Comparison of ENCODE assay signal across 8 cellular contexts in the genomic region with DNA sequence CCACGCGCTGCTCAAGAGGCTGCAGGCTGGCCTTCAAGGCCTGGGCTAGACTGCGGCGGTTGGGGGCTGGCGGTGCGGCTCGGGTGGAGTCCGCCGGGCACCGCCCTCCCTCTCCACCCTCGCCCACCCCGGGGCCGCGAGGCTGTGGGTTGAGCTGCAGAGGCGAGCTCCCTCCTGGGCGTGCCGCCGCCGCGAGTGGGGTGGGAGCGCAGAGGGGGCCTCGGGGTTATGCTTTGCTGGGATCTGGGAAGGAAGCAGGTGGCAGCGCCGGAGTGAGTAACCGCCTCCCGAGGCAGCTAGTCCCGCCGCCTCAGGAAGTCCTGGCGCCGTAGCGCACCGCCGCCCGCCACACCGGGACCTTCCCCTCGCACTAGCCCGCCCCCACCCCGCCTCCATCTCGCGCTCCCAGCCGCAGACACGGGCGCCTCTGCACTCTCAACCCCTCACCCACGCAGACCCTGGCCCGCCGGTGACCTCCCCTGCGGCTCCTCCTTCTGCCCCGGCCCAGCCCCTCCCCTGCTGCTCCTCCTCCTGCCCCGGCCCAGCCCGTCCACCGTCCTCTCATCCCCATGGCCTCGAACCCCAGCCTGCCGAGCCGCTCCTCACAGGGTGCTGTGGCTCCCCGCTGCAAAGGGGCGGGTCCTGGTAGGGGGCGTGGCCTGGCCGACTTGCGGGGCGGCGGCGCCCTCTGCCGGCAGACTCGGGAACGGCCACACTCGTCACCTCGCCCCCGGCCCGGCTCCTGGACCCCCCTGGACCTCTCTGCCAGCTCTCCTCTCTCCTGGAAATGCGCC. TPM values are rescaled to one million over a fixed set of nuclear protein-coding genes. Genes with fewer than 3 reads are reported as not detected.
DNase-seq lines count a peak whose midpoint lies in the region; ATAC-seq lines count a peak whose summit lies in the region.

No MANE protein-coding gene starts in this region.

- ATAC-seq in HG03175 (IDR thresholded peaks at IDR 0.05; ENCODE audit: unreplicated experiment) (peak; percentile 50), GM21367 (IDR thresholded peaks at IDR 0.05; ENCODE audit: unreplicated experiment) (no peak)

- DNase-seq in NOMO-1 (lab: John Stamatoyannopoulos, UW; ENCODE audit: unreplicated experiment in 2 of 2) (peak; percentile 63 to 78), epidermal melanocyte (ENCODE audit: insufficient read length, low spot score) (peak; percentile 91), mucosa of gallbladder (ENCODE audit: low spot score) (peak; percentile 87)
- peak; percentile 92 for DNase-seq in activated CD8-positive, alpha-beta memory T cell treated with anti-CD3 and anti-CD28 coated beads, Interleukin-2, amount 50 U/mL, for 4 hours
- peak; percentile 88 for DNase-seq in stimulated activated CD8-positive, alpha-beta memory T cell treated with anti-CD3 and anti-CD28 coated beads, Interleukin-4, amount 100 ng/mL, for 24 hours (ENCODE audit: low read depth)

- H3K4me3 ChIP-seq in GM08714 (ENCODE audit: low read length), result peak overlapping the region; percentile 21; the same call in 1 of the 2 replicates

RNA-seq across cellular contexts. Expression of gene TAMALIN, which starts 16.6 kb away (rescaled TPM):
- 23.9 TPM for total RNA-seq in mucosa of gallbladder

RNA-seq across cellular contexts. Expression of gene NR4A1, which starts 27.9 kb away (rescaled TPM):
- 131 TPM for total RNA-seq in mucosa of gallbladder

RNA-seq across cellular contexts. Expression of gene ATG101, which starts 46.4 kb away (rescaled TPM):
- total RNA-seq in mucosa of gallbladder, result 38.6 TPM

RNA-seq across cellular contexts. Expression of gene SMIM41, which starts 56.1 kb away (rescaled TPM):
- total RNA-seq in mucosa of gallbladder, result 0.46 TPM
